In genomic region chr13:44713793-44714469, GRCh38 we compare ENCODE assay signal across 1 cellular context.
A peak's percentile ranks its signal among the peaks of the same experiment; 100 is the strongest.
TF ChIP-seq lines count a peak whose summit lies in the region.

No MANE protein-coding gene starts in this region.

TF ChIP-seq in A549, 52 proteins besides CTCF, POLR2A, EP300 and RAD21 (continued from another document):
- TF ChIP-seq GATA3 (IDR thresholded peaks at IDR 0.05; ENCODE audit: borderline replicate concordance): peak; percentile 60; the same call in 1 of the 2 replicates
- TF ChIP-seq ESRRA (IDR thresholded peaks at IDR 0.05; ENCODE audit: borderline replicate concordance, low read length): no peak
- no peak for TF ChIP-seq HOXA7 (CRISPR knock-in tag; IDR thresholded peaks at IDR 0.05)
- no peak for TF ChIP-seq EHMT2 (IDR thresholded peaks at IDR 0.05; ENCODE audit: low read depth)
- TF ChIP-seq E2F6 (IDR thresholded peaks at IDR 0.05; ENCODE audit: borderline replicate concordance, low read depth): no peak
- no peak for TF ChIP-seq ZFP36 (IDR thresholded peaks at IDR 0.05; ENCODE audit: borderline replicate concordance, partially characterized antibody)
- no peak; the same call in 1 of the 2 replicates for TF ChIP-seq MAX (IDR thresholded peaks at IDR 0.05)
- TF ChIP-seq BCL3 (IDR thresholded peaks at IDR 0.05): no peak
- no peak for TF ChIP-seq RNF2 (IDR thresholded peaks at IDR 0.05; ENCODE audit: borderline replicate concordance, low read depth)
- no peak for TF ChIP-seq NR3C1 (IDR thresholded peaks at IDR 0.05)
- no peak for TF ChIP-seq TFCP2L1 (CRISPR knock-in tag; IDR thresholded peaks at IDR 0.05)
- TF ChIP-seq HOXB5 (CRISPR knock-in tag; IDR thresholded peaks at IDR 0.05): no peak
- no peak for TF ChIP-seq RFX5 (IDR thresholded peaks at IDR 0.05)
- no peak for TF ChIP-seq SREBF2 (IDR thresholded peaks at IDR 0.05)
- peak; percentile 36; the same call in 2 of the 3 replicates for TF ChIP-seq SMC3 (IDR thresholded peaks at IDR 0.05)
- peak in 1 of 2 experiments; percentile 55; a peak in 1 of 5 replicates for TF ChIP-seq JUN (IDR thresholded peaks at IDR 0.05)
- no peak for TF ChIP-seq REST (IDR thresholded peaks at IDR 0.05)
- no peak for TF ChIP-seq MAFK (IDR thresholded peaks at IDR 0.05; ENCODE audit: partially characterized antibody)
- TF ChIP-seq ZC3H11A (IDR thresholded peaks at IDR 0.05): no peak
- TF ChIP-seq CEBPB (IDR thresholded peaks at IDR 0.05): peak in 1 of 2 experiments; percentile 48; a peak in 2 of 4 replicates
- TF ChIP-seq RARB (CRISPR knock-in tag; IDR thresholded peaks at IDR 0.05): no peak
- no peak for TF ChIP-seq MYC (IDR thresholded peaks at IDR 0.05; ENCODE audit: borderline replicate concordance, low read length)
- no peak for TF ChIP-seq HES2 (IDR thresholded peaks at IDR 0.05)
